8 cellular contexts compared by ENCODE assay signal in the genomic region with DNA sequence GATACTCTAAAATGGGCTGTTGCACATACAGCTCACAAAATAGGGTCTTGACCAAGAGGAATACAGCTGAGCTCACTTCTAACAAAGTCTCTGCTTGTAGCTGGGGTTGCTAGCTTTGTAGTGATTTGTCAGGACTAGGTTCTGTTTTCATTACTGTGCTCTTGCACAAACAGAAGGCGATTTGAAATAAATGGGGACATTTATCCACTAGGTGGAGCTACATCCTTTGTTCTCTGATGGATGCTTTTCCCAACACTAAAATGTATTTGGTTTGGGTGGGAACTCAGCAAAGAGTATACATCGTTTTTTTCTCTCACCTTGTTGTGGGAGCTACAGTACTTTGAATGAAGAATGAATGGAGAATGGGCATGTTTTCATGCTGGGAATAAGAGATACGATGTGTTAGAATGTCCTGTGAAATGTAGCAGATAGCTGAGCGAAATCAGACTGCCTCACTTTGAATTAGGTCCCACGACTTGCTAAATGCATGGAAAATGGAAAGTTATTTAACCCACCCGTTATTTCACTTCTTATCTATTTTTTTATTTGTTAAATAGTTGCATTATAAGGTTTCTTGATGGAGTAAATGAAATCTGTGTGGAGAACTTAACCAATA.
DNase-seq lines count a peak whose midpoint lies in the region; ATAC-seq and TF ChIP-seq lines count a peak whose summit lies in the region.

No MANE protein-coding gene starts in this region.

- H4K8ac ChIP-seq in neuronal stem cell (ENCODE audit: low read depth, low read length), result no peak overlapping the region

- no peak overlapping the region for H3K23ac ChIP-seq in neuronal stem cell (ENCODE audit: low read depth, low read length, poor library complexity)

- no peak overlapping the region for H3K4me2 ChIP-seq in DND-41 (ENCODE audit: insufficient read depth, low read length)
- H3K4me2 ChIP-seq in Loucy (ENCODE audit: low read depth, low read length, poor library complexity, severe bottlenecking), result no peak overlapping the region
- H3K4me2 ChIP-seq in neuronal stem cell (ENCODE audit: insufficient read depth, low read length, poor library complexity, severe bottlenecking), result no peak overlapping the region

- H3K79me1 ChIP-seq in neuronal stem cell (ENCODE audit: low read depth, low read length), result no peaks in the 10 kb centered on the region

- H3K79me2 ChIP-seq in DND-41 (ENCODE audit: insufficient read depth, low read length), result no peaks in the 10 kb centered on the region
- H3K79me2 ChIP-seq in Loucy (ENCODE audit: insufficient read depth, low read length), result no peaks in the 10 kb centered on the region

- H2BK15ac ChIP-seq in neuronal stem cell (ENCODE audit: low read length), result no peak overlapping the region

- no peak overlapping the region for H2BK120ac ChIP-seq in neuronal stem cell (ENCODE audit: low read depth, low read length)

- TF ChIP-seq CTCF in DND-41 (IDR thresholded peaks at IDR 0.05; ENCODE audit: borderline replicate concordance, extremely low read depth, low read length, poor library complexity, severe bottlenecking) (peak; percentile 81), Loucy (conservative IDR thresholded peaks at IDR 0.05; ENCODE audit: low read length) (peak; percentile 92)

- WGBS in neuronal stem cell (ENCODE audit: extremely low coverage in 2 of 2, insufficient read length in 2 of 2, insufficient replicate concordance in 1 of 2), 2 donors, result no CpG with 5 or more reads among the region's 6 CpGs

- no peak overlapping the region for H3K4ac ChIP-seq in neuronal stem cell (ENCODE audit: low read length)

- no peak overlapping the region for H3K4me3 ChIP-seq in DND-41 (ENCODE audit: low read depth in 1 of 2, low read length in 2 of 2)
- H3K4me3 ChIP-seq in Loucy (ENCODE audit: low read length, poor library complexity, severe bottlenecking), result no peak overlapping the region
- no peak overlapping the region for H3K4me3 ChIP-seq in neuronal stem cell (ENCODE audit: low read length in 2 of 2)

- H2AFZ ChIP-seq in DND-41 (ENCODE audit: low read depth, low read length) (no peak overlapping the region), Loucy (ENCODE audit: low read length) (no peak overlapping the region), neuronal stem cell (ENCODE audit: low read length) (no peak overlapping the region)

- H3K27me3 ChIP-seq in DND-41 (ENCODE audit: insufficient read depth, low read length, poor library complexity) (no peaks in the 10 kb centered on the region), Loucy (ENCODE audit: insufficient read depth, low read length, poor library complexity, severe bottlenecking) (no peaks in the 10 kb centered on the region), neuronal stem cell (ENCODE audit: control insufficient read depth in 3 of 3, insufficient read depth in 3 of 3, low read depth in 1 of 3, low read length in 3 of 3) (no peaks in the 10 kb centered on the region)

- H3K9ac ChIP-seq in DND-41 (ENCODE audit: low read depth, low read length) (no peak overlapping the region), Loucy (ENCODE audit: low read depth, low read length, poor library complexity, severe bottlenecking) (no peak overlapping the region), neuronal stem cell (ENCODE audit: low read depth, low read length, poor library complexity) (no peak overlapping the region)

- no peak overlapping the region for H3K18ac ChIP-seq in neuronal stem cell (ENCODE audit: low read length)

- H2AK5ac ChIP-seq in neuronal stem cell (ENCODE audit: low read depth, low read length), result no peak overlapping the region

- no peaks in the 10 kb centered on the region for H3F3A ChIP-seq in Loucy (ENCODE audit: low read depth)

- H3K9me2 ChIP-seq in Loucy (replicated peaks; ENCODE audit: low read depth, low read length), result no peaks in the 10 kb centered on the region

- no peak overlapping the region for H3K14ac ChIP-seq in neuronal stem cell (ENCODE audit: low read length)

- no peak overlapping the region for H2BK5ac ChIP-seq in neuronal stem cell (ENCODE audit: low read length)

- no peak overlapping the region for H3K27ac ChIP-seq in DND-41 (ENCODE audit: low read length)
- no peak overlapping the region for H3K27ac ChIP-seq in neuronal stem cell (replicated peaks; ENCODE audit: low read length)

- H2BK12ac ChIP-seq in neuronal stem cell (ENCODE audit: low read length), result no peak overlapping the region

- ATAC-seq in DND-41 (ENCODE audit: insufficient read depth, low read depth) (peak; percentile 75), GM21515 (IDR thresholded peaks at IDR 0.05; ENCODE audit: unreplicated experiment) (peak; percentile 71), esophagus mucosa (peak; percentile 25)

- no peaks in the 10 kb centered on the region for H4K20me1 ChIP-seq in DND-41 (ENCODE audit: insufficient read depth, low read length)
- no peaks in the 10 kb centered on the region for H4K20me1 ChIP-seq in Loucy (ENCODE audit: insufficient read depth, low read length, poor library complexity, severe bottlenecking)

- H4K91ac ChIP-seq in neuronal stem cell (ENCODE audit: low read depth, low read length, poor library complexity), result no peak overlapping the region

- DNase-seq in DND-41 (no peak), RKO (ENCODE audit: low spot score) (peak; percentile 50), neuronal stem cell (ENCODE audit: low spot score) (peak; percentile 50), GOT3 (lab: John Stamatoyannopoulos, UW) (no peak)
- DNase-seq in activated CD4-positive, alpha-beta T cell treated with anti-CD3 and anti-CD28 coated beads for 4 hours, result no peak

- H3K36me3 ChIP-seq in DND-41 (ENCODE audit: insufficient read depth, low read length) (no peaks in the 10 kb centered on the region), Loucy (ENCODE audit: insufficient read depth, low read length) (no peaks in the 10 kb centered on the region), neuronal stem cell (replicated peaks in 1 of 2; ENCODE audit: control insufficient read depth in 2 of 2, insufficient read depth in 2 of 2, low read length in 2 of 2) (no peaks in the 10 kb centered on the region)

- H3K9me3 ChIP-seq in DND-41 (ENCODE audit: insufficient read depth, low read length, severe bottlenecking), result no peaks in the 10 kb centered on the region
- no peaks in the 10 kb centered on the region for H3K9me3 ChIP-seq in Loucy (ENCODE audit: insufficient read depth, low read depth, low read length)
- H3K9me3 ChIP-seq in neuronal stem cell (replicated peaks in 1 of 2; ENCODE audit: control insufficient read depth in 2 of 2, insufficient read depth in 1 of 2, low read depth in 1 of 2, low read length in 2 of 2), result no peaks in the 10 kb centered on the region

- no peaks in the 10 kb centered on the region for H3K4me1 ChIP-seq in DND-41 (ENCODE audit: insufficient read depth, low read length)
- H3K4me1 ChIP-seq in Loucy (ENCODE audit: insufficient read depth, low read length, poor library complexity, severe bottlenecking), result no peaks in the 10 kb centered on the region
- H3K4me1 ChIP-seq in neuronal stem cell (ENCODE audit: control insufficient read depth in 2 of 2, insufficient read depth in 1 of 2, low read depth in 1 of 2, low read length in 2 of 2), result peaks cover 0 to 7% of the 10 kb centered on the region in 2 donors

Comparison
In these comparisons a context has a peak if more than half of its experiments do, and no peak if none do; other contexts are left out.
1. ATAC-seq: peak in every context shown above with its lines; median percentile 75 in DND-41; 71 in GM21515; 25 in esophagus mucosa.
2. DNase-seq: peak in RKO (single experiment) and neuronal stem cell (single experiment); none in DND-41 (single experiment), GOT3 (single experiment) and activated CD4-positive, alpha-beta T cell treated with anti-CD3 and anti-CD28 coated beads for 4 hours (0 of 2).